9 cellular contexts compared by ENCODE assay signal in genomic region chr2:237156131-237156856, GRCh38.
DNase-seq lines count a peak whose midpoint lies in the region; ATAC-seq, FAIRE-seq and TF ChIP-seq lines count a peak whose summit lies in the region.
"Had no signal": no experiment of that assay in that cellular context is flagged by ENCODE, and none has a peak within 500 bp of the region (broad histone marks: within the 10 kb centered on the region; RNA-seq: fewer than 3 reads in every experiment).

No MANE protein-coding gene starts in this region.

- H3K4me1 Mint-ChIP-seq in activated CD4-positive, alpha-beta T cell treated with anti-CD3 and anti-CD28 coated beads for 36 hours: peaks cover 38% of the 10 kb centered on the region

- intact Hi-C loops in activated CD4-positive, alpha-beta T cell treated with anti-CD3 and anti-CD28 coated beads for 36 hours (cut with DNase I, micrococcal nuclease): loop anchor here in 1 of 2 experiments (5.0 kb wide), 2 partner anchors 71 to 841 kb away; no protein-coding TSS in a partner anchor
- intact Hi-C loops in body of pancreas (cut with DNase I) (no loop called here), pancreas (cut with DNase I) (loop anchor here in 1 of 3 donors (10.0 kb wide), 1 partner anchor 419 kb away; no protein-coding TSS in a partner anchor)

- peak overlapping the region in 1 of 4 donors; percentile 37 for H3K27ac ChIP-seq in body of pancreas
- H3K27ac ChIP-seq in pancreas: no peak overlapping the region
- peak overlapping the region in 2 of 4 donors; percentile 52 to 55 for H3K27ac ChIP-seq in upper lobe of left lung

- peak; percentile 80 for DNase-seq in activated CD4-positive, alpha-beta T cell treated with anti-CD3 and anti-CD28 coated beads for 36 hours
- no peak for DNase-seq in activated CD4-positive, alpha-beta T cell treated with anti-CD3 and anti-CD28 coated beads for 1 hour
- peak in 1 of 4 donors; percentile 18 for DNase-seq in body of pancreas
- DNase-seq in pancreas: no peak
- DNase-seq in upper lobe of left lung: peak in 1 of 2 donors; percentile 82
- DNase-seq in NCI-H82 treated with DMSO at 0.1 percent for 48 hours (lab: John Stamatoyannopoulos, UW; ENCODE audit: unreplicated experiment): no peak
- DNase-seq in NAMALWA (ENCODE audit: low spot score): no peak

- CTCF ChIA-PET in activated CD4-positive, alpha-beta T cell treated with anti-CD3 and anti-CD28 coated beads for 36 hours (lab: Charles Lee): interaction anchor here (0.8 to 1.7 kb wide), 4 partner anchors 265 to 881 kb away, joined by 3 to 6 read pairs (median 3); no protein-coding TSS in a partner anchor

- H3K9me3 ChIP-seq in body of pancreas (no peaks in the 10 kb centered on the region), pancreas (no peaks in the 10 kb centered on the region), upper lobe of left lung (no peaks in the 10 kb centered on the region)
- H3K9me3 ChIP-seq: A549 had no signal

- WGBS in body of pancreas, 2 donors: 55 to 72% methylated on average over 20 to 30 of the region's 30 CpGs
- 49 to 63% methylated on average over 30 of the region's 30 CpGs for WGBS in pancreas, 2 donors
- WGBS in upper lobe of left lung, 2 donors: 67 to 79% methylated on average over 28 to 30 of the region's 30 CpGs

- H3K36me3 ChIP-seq in body of pancreas (replicated peaks in 1 of 2; ENCODE audit: insufficient read depth in 1 of 2, low read depth in 2 of 2) (no peaks in the 10 kb centered on the region), pancreas (no peaks in the 10 kb centered on the region), upper lobe of left lung (no peaks in the 10 kb centered on the region)

- FAIRE-seq in pancreas (lab: Jason Lieb, UNC): no peak
- FAIRE-seq: A549 had no signal

- POLR2A ChIA-PET in activated CD4-positive, alpha-beta T cell treated with anti-CD3 and anti-CD28 coated beads for 36 hours (lab: Charles Lee): no interaction called here

- H3K4me1 ChIP-seq in body of pancreas (no peaks in the 10 kb centered on the region), pancreas (no peaks in the 10 kb centered on the region), upper lobe of left lung (no peaks in the 10 kb centered on the region)
- H3K4me1 ChIP-seq: A549 had no signal

- no peak overlapping the region for H3K4me3 Mint-ChIP-seq in activated CD4-positive, alpha-beta T cell treated with anti-CD3 and anti-CD28 coated beads for 36 hours

- TF ChIP-seq CTCF in body of pancreas (IDR thresholded peaks at IDR 0.05) (no peak), pancreas (IDR thresholded peaks at IDR 0.05) (no peak), upper lobe of left lung (IDR thresholded peaks at IDR 0.05) (no peak)

- H3K27me3 ChIP-seq in body of pancreas (no peaks in the 10 kb centered on the region), pancreas (no peaks in the 10 kb centered on the region), upper lobe of left lung (no peaks in the 10 kb centered on the region)

- peak overlapping the region; percentile 83 for H3K27ac Mint-ChIP-seq in activated CD4-positive, alpha-beta T cell treated with anti-CD3 and anti-CD28 coated beads for 36 hours

- H3K36me3 Mint-ChIP-seq in activated CD4-positive, alpha-beta T cell treated with anti-CD3 and anti-CD28 coated beads for 36 hours (ENCODE audit: low read depth): no peaks in the 10 kb centered on the region

- H3K9me3 Mint-ChIP-seq in activated CD4-positive, alpha-beta T cell treated with anti-CD3 and anti-CD28 coated beads for 36 hours (ENCODE audit: low read depth): no peaks in the 10 kb centered on the region

- peak; percentile 77 for ATAC-seq in activated CD4-positive, alpha-beta T cell treated with anti-CD3 and anti-CD28 coated beads for 36 hours
- peak; percentile 45 for ATAC-seq in body of pancreas
- peak in 3 of 4 donors; percentile 21 to 55 (median 52) for ATAC-seq in pancreas
- peak; percentile 30 to 80 for ATAC-seq in upper lobe of left lung (ENCODE audit: low FRiP score in 2 of 2)
- ATAC-seq in GM19452 (IDR thresholded peaks at IDR 0.05; ENCODE audit: unreplicated experiment): no peak
- ATAC-seq: A549 had no signal

- H3K4me3 ChIP-seq in body of pancreas: no peak overlapping the region
- no peak overlapping the region for H3K4me3 ChIP-seq in pancreas
- peak overlapping the region in 1 of 4 donors; percentile 3 for H3K4me3 ChIP-seq in upper lobe of left lung
- H3K4me3 ChIP-seq: A549 had no signal

- H3K27me3 Mint-ChIP-seq in activated CD4-positive, alpha-beta T cell treated with anti-CD3 and anti-CD28 coated beads for 36 hours: peaks cover 4% of the 10 kb centered on the region

- peak in 1 of 4 donors; percentile 7 for TF ChIP-seq EP300 in upper lobe of left lung (IDR thresholded peaks at IDR 0.05)

- TF ChIP-seq POLR2A in body of pancreas (IDR thresholded peaks at IDR 0.05) (peak in 1 of 3 donors; percentile 3), upper lobe of left lung (IDR thresholded peaks at IDR 0.05) (no peak)
